Comparison of ENCODE assay signal across 22 cellular contexts in genomic region chr10:28284126-28284525, GRCh38. TPM values are rescaled to one million over a fixed set of nuclear protein-coding genes. Genes with fewer than 3 reads are reported as not detected.
A peak's percentile ranks its signal among the peaks of the same experiment; 100 is the strongest.
DNase-seq lines count a peak whose midpoint lies in the region; ATAC-seq and TF ChIP-seq lines count a peak whose summit lies in the region.
"Had no signal": no experiment of that assay in that cellular context is flagged by ENCODE, and none has a peak within 500 bp of the region (broad histone marks: within the 10 kb centered on the region; RNA-seq: fewer than 3 reads in every experiment).

No MANE protein-coding gene starts in this region.

- H3K9me3 Mint-ChIP-seq in activated T-cell treated with anti-CD3 and anti-CD28 coated beads, Interleukin-2, amount 50 U/mL, for 72 hours = no peaks in the 10 kb centered on the region
- no peaks in the 10 kb centered on the region for H3K9me3 Mint-ChIP-seq in CD14-positive monocyte
- H3K9me3 Mint-ChIP-seq: activated CD4-positive, alpha-beta T cell treated with anti-CD3 and anti-CD28 coated beads, Interleukin-2, amount 10 ng/mL, durations not matched to agents 7 days and 5 days; CD8-positive, alpha-beta T cell; stimulated activated naive B cell treated with anti-CD40 and anti-IgM and Interleukin-4, amounts not matched to agents 10 μg/mL and 1 μg/mL and 100 μg/mL, for 72 hours had no signal

- H3K4me3 Mint-ChIP-seq in activated T-cell treated with anti-CD3 and anti-CD28 coated beads, Interleukin-2, amount 50 U/mL, for 72 hours = no peak overlapping the region
- no peak overlapping the region for H3K4me3 Mint-ChIP-seq in CD14-positive monocyte
- H3K4me3 Mint-ChIP-seq: activated CD4-positive, alpha-beta T cell treated with anti-CD3 and anti-CD28 coated beads, Interleukin-2, amount 10 ng/mL, durations not matched to agents 7 days and 5 days; activated naive CD8-positive, alpha-beta T cell treated with anti-CD3 and anti-CD28 coated beads, Interleukin-2, amount 10 ng/mL, durations not matched to agents 7 days and 5 days; CD8-positive, alpha-beta T cell; stimulated activated naive B cell treated with anti-CD40 and anti-IgM and Interleukin-4, amounts not matched to agents 10 μg/mL and 1 μg/mL and 100 μg/mL, for 72 hours had no signal

- H3K36me3 ChIP-seq in breast epithelium (no peaks in the 10 kb centered on the region), lower lobe of right lung (no peaks in the 10 kb centered on the region), tibial artery (no peaks in the 10 kb centered on the region)

- H3K27me3 ChIP-seq in breast epithelium = no peaks in the 10 kb centered on the region
- no peaks in the 10 kb centered on the region for H3K27me3 ChIP-seq in lower lobe of right lung (ENCODE audit: low read depth)
- H3K27me3 ChIP-seq in tibial artery = no peaks in the 10 kb centered on the region

- TF ChIP-seq CTCF in breast epithelium (IDR thresholded peaks at IDR 0.05) (no peak), lower lobe of right lung (IDR thresholded peaks at IDR 0.05) (no peak), tibial artery (IDR thresholded peaks at IDR 0.05) (no peak), CD14-positive monocyte (IDR thresholded peaks at IDR 0.05) (no peak)

- H3K27ac ChIP-seq in breast epithelium = peak overlapping the region; percentile 8 to 23
- no peak overlapping the region for H3K27ac ChIP-seq in lower lobe of right lung
- H3K27ac ChIP-seq in tibial artery = peak overlapping the region; percentile 11 to 73
- H3K27ac ChIP-seq: GM23248, parathyroid adenoma, PC-9 had no signal

- H3K4me3 ChIP-seq in breast epithelium (no peak overlapping the region), lower lobe of right lung (no peak overlapping the region), tibial artery (no peak overlapping the region)
- H3K4me3 ChIP-seq: GM12878, GM23248, PC-9 had no signal

- H3K27ac Mint-ChIP-seq in activated T-cell treated with anti-CD3 and anti-CD28 coated beads, Interleukin-2, amount 50 U/mL, for 72 hours = peak overlapping the region; percentile 58
- H3K27ac Mint-ChIP-seq in CD14-positive monocyte = peak overlapping the region in 1 of 7 donors; percentile 21
- H3K27ac Mint-ChIP-seq: activated CD4-positive, alpha-beta T cell treated with anti-CD3 and anti-CD28 coated beads, Interleukin-2, amount 10 ng/mL, durations not matched to agents 7 days and 5 days; activated naive CD8-positive, alpha-beta T cell treated with anti-CD3 and anti-CD28 coated beads, Interleukin-2, amount 10 ng/mL, durations not matched to agents 7 days and 5 days; CD8-positive, alpha-beta T cell; stimulated activated naive B cell treated with anti-CD40 and anti-IgM and Interleukin-4, amounts not matched to agents 10 μg/mL and 1 μg/mL and 100 μg/mL, for 72 hours had no signal

- intact Hi-C loops in breast epithelium (cut with DNase I; ENCODE audit: low total_unique reads) (no loop called here), lower lobe of right lung (cut with DNase I) (no loop called here), tibial artery (cut with DNase I; ENCODE audit: low total_unique reads) (no loop called here), CD14-positive monocyte (cut with micrococcal nuclease) (no loop called here)

- H3K9me3 ChIP-seq in breast epithelium (no peaks in the 10 kb centered on the region), lower lobe of right lung (no peaks in the 10 kb centered on the region), tibial artery (no peaks in the 10 kb centered on the region)
- H3K9me3 ChIP-seq: SK-N-SH had no signal

- no peak for DNase-seq in activated T-cell treated with anti-CD3 and anti-CD28 coated beads, Interleukin-2, amount 50 U/mL, for 72 hours
- no peak for DNase-seq in activated T-cell treated with anti-CD3 and anti-CD28 coated beads, Interleukin-2, amount 50 U/mL, for 48 hours
- no peak for DNase-seq in breast epithelium (ENCODE audit: low spot score in 2 of 2)
- no peak for DNase-seq in lower lobe of right lung
- no peak for DNase-seq in tibial artery
- DNase-seq in CD14-positive monocyte (ENCODE audit: low spot score) = no peak
- no peak for DNase-seq in NOMO-1 treated with DMSO at 0.1 percent for 48 hours (lab: John Stamatoyannopoulos, UW; ENCODE audit: unreplicated experiment)
- no peak for DNase-seq in DMS153 treated with DMSO at 0.1 percent for 48 hours (lab: John Stamatoyannopoulos, UW; ENCODE audit: unreplicated experiment)
- DNase-seq: activated CD4-positive, alpha-beta T cell treated with anti-CD3 and anti-CD28 coated beads, Interleukin-2, amount 10 ng/mL, durations not matched to agents 7 days and 5 days; activated naive CD8-positive, alpha-beta T cell treated with anti-CD3 and anti-CD28 coated beads, Interleukin-2, amount 10 ng/mL, durations not matched to agents 7 days and 5 days; caudate nucleus; CD8-positive, alpha-beta T cell; effector CD8-positive, alpha-beta T cell; GM23248; NCI-H1694 treated with DMSO at 0.1 percent for 48 hours; NCI-H446 treated with DMSO at 0.1 percent for 48 hours; PC-9; SK-N-SH; stimulated activated naive B cell treated with anti-CD40 and anti-IgM and Interleukin-4, amounts not matched to agents 10 μg/mL and 1 μg/mL and 100 μg/mL, for 72 hours had no signal

- H3K27me3 Mint-ChIP-seq in activated T-cell treated with anti-CD3 and anti-CD28 coated beads, Interleukin-2, amount 50 U/mL, for 72 hours (ENCODE audit: low read depth) = no peaks in the 10 kb centered on the region
- H3K27me3 Mint-ChIP-seq in CD14-positive monocyte (ENCODE audit: low read depth in 3 of 3) = peaks cover 0 to 2% (median 0%) of the 10 kb centered on the region in 3 donors
- H3K27me3 Mint-ChIP-seq: activated CD4-positive, alpha-beta T cell treated with anti-CD3 and anti-CD28 coated beads, Interleukin-2, amount 10 ng/mL, durations not matched to agents 7 days and 5 days; activated naive CD8-positive, alpha-beta T cell treated with anti-CD3 and anti-CD28 coated beads, Interleukin-2, amount 10 ng/mL, durations not matched to agents 7 days and 5 days; stimulated activated naive B cell treated with anti-CD40 and anti-IgM and Interleukin-4, amounts not matched to agents 10 μg/mL and 1 μg/mL and 100 μg/mL, for 72 hours had no signal

- no peaks in the 10 kb centered on the region for H3K36me3 Mint-ChIP-seq in activated T-cell treated with anti-CD3 and anti-CD28 coated beads, Interleukin-2, amount 50 U/mL, for 72 hours (ENCODE audit: insufficient read depth in 2 of 2)
- H3K36me3 Mint-ChIP-seq in CD14-positive monocyte = peaks cover 10 to 21% of the 10 kb centered on the region in 2 donors
- H3K36me3 Mint-ChIP-seq: stimulated activated naive B cell treated with anti-CD40 and anti-IgM and Interleukin-4, amounts not matched to agents 10 μg/mL and 1 μg/mL and 100 μg/mL, for 72 hours had no signal

- peaks cover 46% of the 10 kb centered on the region for H3K4me1 Mint-ChIP-seq in activated T-cell treated with anti-CD3 and anti-CD28 coated beads, Interleukin-2, amount 50 U/mL, for 72 hours (ENCODE audit: low read depth)
- peaks cover 41% of the 10 kb centered on the region for H3K4me1 Mint-ChIP-seq in CD14-positive monocyte

- TF ChIP-seq POLR2A in breast epithelium (IDR thresholded peaks at IDR 0.05) = no peak

- H3K4me1 ChIP-seq in breast epithelium (no peaks in the 10 kb centered on the region), lower lobe of right lung (peaks cover 7% of the 10 kb centered on the region), tibial artery (peaks cover 0 to 91% (median 30%) of the 10 kb centered on the region in 4 donors)
- H3K4me1 ChIP-seq: parathyroid adenoma had no signal

- no peak for ATAC-seq in activated T-cell treated with anti-CD3 and anti-CD28 coated beads, Interleukin-2, amount 50 U/mL, for 72 hours (replicated peaks in 1 of 2)
- ATAC-seq in lower lobe of right lung = peak; percentile 81 to 84
- ATAC-seq: CD8-positive, alpha-beta T cell; GM12878; left lobe of liver; stimulated activated naive B cell treated with anti-CD40 and anti-IgM and Interleukin-4, amounts not matched to agents 10 μg/mL and 1 μg/mL and 100 μg/mL, for 72 hours had no signal

RNA-seq across cellular contexts. Expression of gene MPP7, which starts 18.7 kb away (rescaled TPM):
- total RNA-seq in activated T-cell treated with anti-CD3 and anti-CD28 coated beads, Interleukin-2, amount 50 U/mL, for 72 hours = 10 to 100 TPM; 16.3 to 28.1 TPM
- 10 to 100 TPM in 2 of 3 donors, 1 to 10 TPM in 1; 2.9 to 20.3 (median 18.0) TPM for total RNA-seq in breast epithelium
- total RNA-seq in lower lobe of right lung = 33.9 TPM
- polyA plus RNA-seq in CD14-positive monocyte = 10 to 100 TPM; 33.6 to 48.3 TPM
- polyA plus RNA-seq: SK-N-SH had no signal

Comparison
In these comparisons a context has a peak if more than half of its experiments do, and no peak if none do; other contexts are left out.
1. ATAC-seq: peak in lower lobe of right lung (2 of 2); none in activated T-cell treated with anti-CD3 and anti-CD28 coated beads, Interleukin-2, amount 50 U/mL, for 72 hours (0 of 2).